In the genomic region with DNA sequence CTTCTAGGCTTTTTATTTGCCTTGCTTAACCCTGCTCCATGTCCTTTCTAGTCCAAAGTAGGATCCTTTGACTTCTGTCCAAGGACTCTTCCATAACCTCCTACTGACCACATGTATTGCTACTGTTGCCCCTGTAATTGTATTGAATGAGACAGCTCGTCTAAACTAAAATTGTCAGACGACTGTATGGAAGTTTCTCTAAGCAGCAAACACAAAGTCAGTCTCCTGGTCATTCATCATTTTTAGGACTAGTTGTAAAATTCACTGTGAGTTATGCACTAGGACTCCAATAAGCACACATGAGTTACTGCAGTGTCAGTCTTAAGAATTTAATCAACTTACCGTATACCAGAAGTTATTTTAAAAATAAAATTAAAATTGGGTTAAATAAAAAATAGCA, we compare ENCODE assay signal across 15 cellular contexts. TPM values are rescaled to one million over a fixed set of nuclear protein-coding genes. Genes with fewer than 3 reads are reported as not detected.
DNase-seq lines count a peak whose midpoint lies in the region; ATAC-seq and TF ChIP-seq lines count a peak whose summit lies in the region.
"Had no signal": no experiment of that assay in that cellular context is flagged by ENCODE, and none has a peak within 500 bp of the region (broad histone marks: within the 10 kb centered on the region; RNA-seq: fewer than 3 reads in every experiment).

No MANE protein-coding gene starts in this region.

- H3K36me3 Mint-ChIP-seq in T-helper 17 cell (ENCODE audit: low read depth) = peaks cover 3% of the 10 kb centered on the region

- ATAC-seq in T-helper 17 cell (no peak), HG03045 (IDR thresholded peaks at IDR 0.05; ENCODE audit: unreplicated experiment) (no peak), HG03139 (IDR thresholded peaks at IDR 0.05; ENCODE audit: unreplicated experiment) (no peak)

- H3K27ac Mint-ChIP-seq in T-helper 17 cell = no peak overlapping the region
- H3K27ac Mint-ChIP-seq: CD4-positive, CD25-positive, alpha-beta regulatory T cell; H9 had no signal

- peaks cover 72% of the 10 kb centered on the region for H3K79me2 ChIP-seq in Karpas-422 (ENCODE audit: low read length)

- H3K4me3 ChIP-seq in cardiac muscle cell (no peak overlapping the region), right atrium auricular region (no peak overlapping the region), Karpas-422 (ENCODE audit: low read length) (no peak overlapping the region)
- H3K4me3 ChIP-seq: BLaER1 treated with 17β-estradiol and CSF1 and Interleukin-3, amounts not matched to agents 10 nM and 100 nM had no signal

- H3K36me3 ChIP-seq in cardiac muscle cell = peaks cover 50% of the 10 kb centered on the region
- peaks cover 33% of the 10 kb centered on the region for H3K36me3 ChIP-seq in right atrium auricular region
- H3K36me3 ChIP-seq in Karpas-422 (ENCODE audit: insufficient read depth, low read length) = peaks cover 50% of the 10 kb centered on the region

- no peaks in the 10 kb centered on the region for H3K27me3 Mint-ChIP-seq in T-helper 17 cell
- H3K27me3 Mint-ChIP-seq: CD4-positive, CD25-positive, alpha-beta regulatory T cell had no signal

- H4K20me1 ChIP-seq in Karpas-422 (ENCODE audit: insufficient read depth, low read depth, low read length) = no peaks in the 10 kb centered on the region

- H3K4me1 Mint-ChIP-seq in T-helper 17 cell = peaks cover 7% of the 10 kb centered on the region
- H3K4me1 Mint-ChIP-seq: H9 had no signal

- DNase-seq in cardiac muscle cell (ENCODE audit: low read depth in 1 of 2, low spot score in 1 of 2) = no peak
- no peak for DNase-seq in right atrium auricular region (ENCODE audit: low spot score)
- DNase-seq in Karpas-422 = peak; percentile 34
- peak; percentile 68 for DNase-seq in left kidney (ENCODE audit: low read depth, low spot score)
- no peak for DNase-seq in T-helper 17 cell
- DNase-seq: ACHN; Calu3; CD4-positive, CD25-positive, alpha-beta regulatory T cell; DMS 273 treated with DMSO at 0.1 percent for 48 hours; GOT3; H9 had no signal

- H3K9ac ChIP-seq in Karpas-422 (ENCODE audit: low read length) = no peak overlapping the region
- H3K9ac ChIP-seq: BLaER1 treated with 17β-estradiol and CSF1 and Interleukin-3, amounts not matched to agents 10 nM and 100 nM had no signal

- no peak overlapping the region for H3K4me2 ChIP-seq in Karpas-422 (ENCODE audit: low read depth, low read length, poor library complexity, severe bottlenecking)
- H3K4me2 ChIP-seq: BLaER1 treated with 17β-estradiol and CSF1 and Interleukin-3, amounts not matched to agents 10 nM and 100 nM had no signal

- TF ChIP-seq CTCF in cardiac muscle cell (IDR thresholded peaks at IDR 0.05; ENCODE audit: low read depth, low read length) = no peak
- TF ChIP-seq CTCF in right atrium auricular region (IDR thresholded peaks at IDR 0.05) = no peak

- no peak overlapping the region for H3K4me3 Mint-ChIP-seq in T-helper 17 cell
- H3K4me3 Mint-ChIP-seq: CD4-positive, CD25-positive, alpha-beta regulatory T cell; H9 had no signal

- H3K9me2 ChIP-seq in Karpas-422 (replicated peaks; ENCODE audit: insufficient read depth, low read length) = no peaks in the 10 kb centered on the region

- H3K4me1 ChIP-seq in cardiac muscle cell (ENCODE audit: low read depth) = no peaks in the 10 kb centered on the region
- no peaks in the 10 kb centered on the region for H3K4me1 ChIP-seq in right atrium auricular region
- no peaks in the 10 kb centered on the region for H3K4me1 ChIP-seq in Karpas-422 (ENCODE audit: low read length)
- H3K4me1 ChIP-seq: BLaER1 treated with 17β-estradiol and CSF1 and Interleukin-3, amounts not matched to agents 10 nM and 100 nM had no signal

- no peaks in the 10 kb centered on the region for H3K9me3 ChIP-seq in cardiac muscle cell (ENCODE audit: low read depth)
- no peaks in the 10 kb centered on the region for H3K9me3 ChIP-seq in right atrium auricular region
- H3K9me3 ChIP-seq in Karpas-422 (ENCODE audit: low read length) = no peaks in the 10 kb centered on the region
- H3K9me3 ChIP-seq in T-helper 17 cell (ENCODE audit: control insufficient read depth, low read length, poor library complexity, severe bottlenecking) = no peaks in the 10 kb centered on the region
- H3K9me3 ChIP-seq: BLaER1 treated with 17β-estradiol and CSF1 and Interleukin-3, amounts not matched to agents 10 nM and 100 nM had no signal

- H3K27me3 ChIP-seq in cardiac muscle cell = no peaks in the 10 kb centered on the region
- H3K27me3 ChIP-seq in right atrium auricular region = no peaks in the 10 kb centered on the region
- H3K27me3 ChIP-seq in Karpas-422 (ENCODE audit: low read length) = no peaks in the 10 kb centered on the region
- H3K27me3 ChIP-seq: BLaER1 treated with 17β-estradiol and CSF1 and Interleukin-3, amounts not matched to agents 10 nM and 100 nM had no signal

- H3K27ac ChIP-seq in cardiac muscle cell (peak overlapping the region; percentile 20), right atrium auricular region (no peak overlapping the region), Karpas-422 (ENCODE audit: low read length) (no peak overlapping the region)
- H3K27ac ChIP-seq: BLaER1 treated with 17β-estradiol and CSF1 and Interleukin-3, amounts not matched to agents 10 nM and 100 nM; HL-60 had no signal

- H2AFZ ChIP-seq in Karpas-422 (ENCODE audit: low read length) = no peak overlapping the region

RNA-seq across cellular contexts. Expression of a gene that starts 32.9 kb away (rescaled TPM):
- total RNA-seq in cardiac muscle cell (59.6 and 78.9 TPM in 2 replicates), right atrium auricular region (10 to 100 TPM; 39.9 to 62.3 TPM), T-helper 17 cell (100 to 1,000 TPM; 174 to 209 TPM)
- 92.4 and 98.1 TPM in 2 replicates for polyA plus RNA-seq in cardiac muscle cell
- 119 and 153 TPM in 2 replicates for total RNA-seq in Karpas-422 (2014; rRNA removed; shearing (Covaris generic); ENCODE audit: low replicate concordance)

Comparison
In these comparisons a context has a peak if more than half of its experiments do, and no peak if none do; other contexts are left out.
1. DNase-seq: peak in Karpas-422 (single experiment) and left kidney (single experiment); none in cardiac muscle cell (0 of 2), right atrium auricular region (single experiment) and T-helper 17 cell (0 of 3).